Comparison of ENCODE assay signal across 2 cellular contexts in the genomic region with DNA sequence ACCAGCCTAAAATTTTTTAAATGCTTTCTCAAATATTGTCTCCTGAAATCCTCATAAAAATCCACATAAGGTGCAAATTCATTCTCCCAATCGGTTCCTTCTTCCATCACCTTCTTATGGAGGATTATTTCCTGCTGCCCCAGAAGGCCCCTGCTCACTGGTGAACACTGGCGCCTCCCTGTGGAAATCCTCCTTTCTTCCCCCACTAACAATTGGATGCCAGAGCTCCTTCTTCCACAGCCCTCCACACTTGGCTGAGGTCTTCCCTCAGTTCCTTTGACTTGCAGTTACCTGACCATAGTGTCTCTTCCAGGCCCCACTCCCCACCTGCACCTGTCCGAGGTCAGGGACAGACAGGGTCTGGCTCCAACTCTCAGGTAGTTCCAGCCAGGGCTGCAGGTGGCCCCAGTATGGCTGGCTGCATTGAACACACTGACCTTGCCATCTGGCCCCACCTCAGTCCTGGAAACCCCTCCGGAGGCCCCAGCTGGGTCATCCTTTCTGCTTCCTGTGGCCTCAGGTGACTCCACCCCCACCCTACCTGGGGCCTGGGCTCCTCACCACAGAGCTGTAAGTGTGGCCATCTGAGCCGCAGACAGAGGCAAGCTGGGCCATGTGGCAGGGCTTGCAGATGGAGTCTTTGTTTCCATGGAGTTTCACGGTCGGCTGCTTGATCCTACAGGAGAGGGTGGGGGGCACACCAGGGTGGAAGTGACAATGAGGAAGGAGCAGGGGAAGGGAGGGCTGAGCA.
A peak's percentile ranks its signal among the peaks of the same experiment; 100 is the strongest.
TF ChIP-seq lines count a peak whose summit lies in the region.

No MANE protein-coding gene starts in this region.

TF ChIP-seq in HepG2, 621 proteins besides CTCF, POLR2A, EP300 and RAD21 (continues in another document):
- no peak for TF ChIP-seq FOXK1 (CRISPR knock-in tag; IDR thresholded peaks at IDR 0.05; ENCODE audit: borderline replicate concordance, low read depth)
- no peak for TF ChIP-seq HCFC1 (IDR thresholded peaks at IDR 0.05; ENCODE audit: low read depth, low read length)
- no peak for TF ChIP-seq SIN3B (IDR thresholded peaks at IDR 0.05; ENCODE audit: low read length)
- TF ChIP-seq ZNF879 (CRISPR knock-in tag; IDR thresholded peaks at IDR 0.05): no peak
- TF ChIP-seq NFYB (CRISPR knock-in tag; IDR thresholded peaks at IDR 0.05): no peak
- TF ChIP-seq SOX13 (IDR thresholded peaks at IDR 0.05): no peak
- no peak for TF ChIP-seq SOX13 (CRISPR knock-in tag; conservative IDR thresholded peaks at IDR 0.05 in 1 of 2, IDR thresholded peaks at IDR 0.05 in 1 of 2)
- TF ChIP-seq NCOA1 (CRISPR knock-in tag; IDR thresholded peaks at IDR 0.05): no peak
- TF ChIP-seq MED1 (CRISPR knock-in tag; IDR thresholded peaks at IDR 0.05): 0 out of 2 replicates have a peak, but pooled peaks have one; percentile 14
- no peak for TF ChIP-seq ZNF558 (CRISPR knock-in tag; IDR thresholded peaks at IDR 0.05; ENCODE audit: borderline replicate concordance)
- 0 out of 2 replicates have a peak, but pooled peaks have one; percentile 36 for TF ChIP-seq MXD4 (CRISPR knock-in tag; IDR thresholded peaks at IDR 0.05)
- no peak for TF ChIP-seq ZBTB40 (IDR thresholded peaks at IDR 0.05)
- TF ChIP-seq ZBTB40 (CRISPR knock-in tag; IDR thresholded peaks at IDR 0.05): no peak
- TF ChIP-seq SALL1 (CRISPR knock-in tag; IDR thresholded peaks at IDR 0.05): 0 out of 2 replicates have a peak, but pooled peaks have one; percentile 15
- TF ChIP-seq E2F5 (CRISPR knock-in tag; conservative IDR thresholded peaks at IDR 0.05): no peak
- TF ChIP-seq, protein P1, sequence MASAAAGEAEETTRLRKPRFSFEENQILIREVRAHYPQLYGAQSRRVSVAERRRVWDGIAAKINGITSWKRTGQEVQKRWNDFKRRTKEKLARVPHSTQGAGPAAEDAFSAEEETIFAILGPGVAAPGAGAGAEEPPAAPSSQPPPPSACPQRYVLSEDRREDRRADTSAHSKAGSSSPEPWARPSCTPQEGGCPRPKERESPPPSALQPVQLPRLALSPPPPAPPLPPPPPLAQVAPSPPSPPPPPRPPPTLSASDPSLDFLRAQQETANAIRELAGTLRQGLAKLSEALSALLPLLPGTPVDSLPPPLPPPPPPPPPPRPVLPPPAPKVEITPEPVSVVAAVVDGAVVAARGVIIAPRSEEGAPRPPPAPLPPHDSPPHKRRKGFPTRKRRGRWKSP (CRISPR knock-in tag; IDR thresholded peaks at IDR 0.05): no peak
- TF ChIP-seq REPIN1 (CRISPR knock-in tag; IDR thresholded peaks at IDR 0.05; ENCODE audit: borderline replicate concordance, low read depth): no peak
- TF ChIP-seq MTA1 (CRISPR knock-in tag; IDR thresholded peaks at IDR 0.05; ENCODE audit: borderline replicate concordance): no peak
- TF ChIP-seq EED (CRISPR knock-in tag; IDR thresholded peaks at IDR 0.05): no peak

TF ChIP-seq in H1, 55 proteins besides CTCF, POLR2A, EP300 and RAD21:
- TF ChIP-seq RBBP5 (IDR thresholded peaks at IDR 0.05; ENCODE audit: borderline replicate concordance, low read depth, low read length) (no peak), ZNF274 (IDR thresholded peaks at IDR 0.05; ENCODE audit: borderline replicate concordance, extremely low read depth, low read length) (no peak), HDAC6 (IDR thresholded peaks at IDR 0.05; ENCODE audit: low read depth, low read length) (no peak), YY1 (IDR thresholded peaks at IDR 0.05; ENCODE audit: low read depth, low read length) (no peak), NANOG (IDR thresholded peaks at IDR 0.05; ENCODE audit: insufficient read depth, low read depth, low read length, poor library complexity, severe bottlenecking) (no peak)
TF ChIP-seq in H1: peak in this region for 0.
